In genomic region chr3:178369006-178369405, GRCh38 we compare ENCODE assay signal across 28 cellular contexts.
"Had no signal": no experiment of that assay in that cellular context is flagged by ENCODE, and none has a peak within 500 bp of the region (broad histone marks: within the 10 kb centered on the region; RNA-seq: fewer than 3 reads in every experiment).

No MANE protein-coding gene starts in this region.

- H3K27ac Mint-ChIP-seq: activated CD4-positive, alpha-beta memory T cell treated with anti-CD3 and anti-CD28 coated beads, Interleukin-2, amount 10 ng/mL, durations not matched to agents 7 days and 5 days; activated CD4-positive, alpha-beta T cell treated with anti-CD3 and anti-CD28 coated beads for 36 hours; activated naive CD4-positive, alpha-beta T cell treated with anti-CD3 and anti-CD28 coated beads for 36 hours; activated naive CD8-positive, alpha-beta T cell; activated T-helper 17 cell treated with anti-CD3 and anti-CD28 coated beads, Interleukin-2, amount 50 U/mL, for 72 hours; IgD-negative memory B cell; T-cell had no signal

- DNase-seq: activated CD4-positive, alpha-beta memory T cell treated with anti-CD3 and anti-CD28 coated beads, Interleukin-2, amount 10 ng/mL, durations not matched to agents 7 days and 5 days; activated CD4-positive, alpha-beta T cell treated with anti-CD3 and anti-CD28 coated beads for 36 hours; activated CD4-positive, alpha-beta T cell treated with anti-CD3 and anti-CD28 coated beads, Interleukin-2, amount 50 U/mL, for 1 hour; activated gamma-delta T cell; activated naive CD4-positive, alpha-beta T cell treated with anti-CD3 and anti-CD28 coated beads for 36 hours; activated T-cell treated with anti-CD3 and anti-CD28 coated beads for 4 hours; activated T-cell treated with anti-CD3 and anti-CD28 coated beads, Interleukin-2, amount 50 U/mL, for 48 hours; central memory CD4-positive, alpha-beta T cell; KG1; NCI-H1105; NCI-H1436; NCI-H1694 treated with DMSO at 0.1 percent for 48 hours; NCI-H2081 treated with DMSO at 0.1 percent for 48 hours; NCI-H2171; NCI-H2227 treated with DMSO at 0.1 percent for 48 hours; NCI-H510A treated with DMSO at 0.1 percent for 48 hours; NK-92 treated with Interleukin-12 subunit alpha and Interleukin-12 subunit beta, amount 100 ng/mL, for 24 hours; RPMI8226; T-cell; T-helper 2 cell; T1000; WERI-Rb-1 had no signal

- H3K9me3 Mint-ChIP-seq: activated CD4-positive, alpha-beta memory T cell treated with anti-CD3 and anti-CD28 coated beads, Interleukin-2, amount 10 ng/mL, durations not matched to agents 7 days and 5 days had no signal

- H3K4me3 Mint-ChIP-seq: activated CD4-positive, alpha-beta memory T cell treated with anti-CD3 and anti-CD28 coated beads, Interleukin-2, amount 10 ng/mL, durations not matched to agents 7 days and 5 days; activated CD4-positive, alpha-beta T cell treated with anti-CD3 and anti-CD28 coated beads for 36 hours; activated naive CD4-positive, alpha-beta T cell treated with anti-CD3 and anti-CD28 coated beads for 36 hours; activated naive CD8-positive, alpha-beta T cell; activated T-helper 17 cell treated with anti-CD3 and anti-CD28 coated beads, Interleukin-2, amount 50 U/mL, for 72 hours; IgD-negative memory B cell; T-cell had no signal

- H3K4me3 ChIP-seq: SK-N-MC had no signal

- H3K36me3 ChIP-seq: WERI-Rb-1 had no signal

- H3K27ac ChIP-seq: SK-N-MC, WERI-Rb-1 had no signal

- ATAC-seq: activated CD4-positive, alpha-beta T cell treated with anti-CD3 and anti-CD28 coated beads for 36 hours; activated T-helper 17 cell treated with anti-CD3 and anti-CD28 coated beads, Interleukin-2, amount 50 U/mL, for 72 hours; Panc1; Right ventricle myocardium inferior; T-cell had no signal

- H3K4me1 Mint-ChIP-seq: activated CD4-positive, alpha-beta memory T cell treated with anti-CD3 and anti-CD28 coated beads, Interleukin-2, amount 10 ng/mL, durations not matched to agents 7 days and 5 days; activated CD4-positive, alpha-beta T cell treated with anti-CD3 and anti-CD28 coated beads for 36 hours; activated T-helper 17 cell treated with anti-CD3 and anti-CD28 coated beads, Interleukin-2, amount 50 U/mL, for 72 hours; IgD-negative memory B cell had no signal

- H3K36me3 Mint-ChIP-seq: activated naive CD8-positive, alpha-beta T cell; IgD-negative memory B cell; T-cell had no signal
